21 cellular contexts compared by ENCODE assay signal in genomic region chr9:114467226-114467750, GRCh38.
"Had no signal": no experiment of that assay in that cellular context is flagged by ENCODE, and none has a peak within 500 bp of the region (broad histone marks: within the 10 kb centered on the region; RNA-seq: fewer than 3 reads in every experiment).

No MANE protein-coding gene starts in this region.

- DNase-seq: activated CD4-positive, alpha-beta T cell treated with anti-CD3 and anti-CD28 coated beads, Interleukin-2, amount 10 ng/mL, durations not matched to agents 24 days and 14 days; activated CD8-positive, alpha-beta T cell treated with anti-CD3 and anti-CD28 coated beads for 36 hours; activated effector memory CD4-positive, alpha-beta T cell treated with anti-CD3 and anti-CD28 coated beads, Interleukin-2, amount 50 U/mL, for 16 hours; activated naive CD8-positive, alpha-beta T cell treated with anti-CD3 and anti-CD28 coated beads for 36 hours; activated T-cell treated with anti-CD3 and anti-CD28 coated beads, Interleukin-2, amount 50 U/mL, for 72 hours; amygdala; heart left ventricle; left lung; mammary epithelial cell; mucosa of descending colon; naive B cell; pancreas; small intestine; stimulated activated CD4-positive, alpha-beta T cell treated with anti-CD3 and anti-CD28 coated beads, Interleukin-15, amount 100 ng/mL, for 24 hours; stimulated activated CD4-positive, alpha-beta T cell treated with anti-CD3 and anti-CD28 coated beads, Interleukin-2, amount 100 ng/mL, for 48 hours; substantia nigra; uterus had no signal

- H3K27ac ChIP-seq: heart left ventricle, left lung, neutrophil, right lobe of liver, tibial nerve, uterus had no signal

- H3K9me3 Mint-ChIP-seq: activated CD4-positive, alpha-beta T cell treated with anti-CD3 and anti-CD28 coated beads, Interleukin-2, amount 10 ng/mL, durations not matched to agents 24 days and 14 days; activated CD8-positive, alpha-beta T cell treated with anti-CD3 and anti-CD28 coated beads for 36 hours; activated naive CD8-positive, alpha-beta T cell treated with anti-CD3 and anti-CD28 coated beads for 36 hours; activated T-cell treated with anti-CD3 and anti-CD28 coated beads, Interleukin-2, amount 50 U/mL, for 72 hours; T-helper 1 cell treated with Interleukin-12 subunit alpha and Interleukin-12 subunit beta and Interleukin-4 antibody, amounts not matched to agents 30 μg/mL and 1 μg/mL, for 36 hours had no signal

- H3K27ac Mint-ChIP-seq: activated CD4-positive, alpha-beta T cell treated with anti-CD3 and anti-CD28 coated beads, Interleukin-2, amount 10 ng/mL, durations not matched to agents 24 days and 14 days; activated CD8-positive, alpha-beta T cell treated with anti-CD3 and anti-CD28 coated beads for 36 hours; activated naive CD8-positive, alpha-beta T cell treated with anti-CD3 and anti-CD28 coated beads for 36 hours; activated T-cell treated with anti-CD3 and anti-CD28 coated beads, Interleukin-2, amount 50 U/mL, for 72 hours; T-helper 1 cell treated with Interleukin-12 subunit alpha and Interleukin-12 subunit beta and Interleukin-4 antibody, amounts not matched to agents 30 μg/mL and 1 μg/mL, for 36 hours had no signal

- ATAC-seq: activated CD8-positive, alpha-beta T cell treated with anti-CD3 and anti-CD28 coated beads for 36 hours; activated T-cell treated with anti-CD3 and anti-CD28 coated beads, Interleukin-2, amount 50 U/mL, for 72 hours; heart left ventricle; left lung; mucosa of descending colon had no signal

- H3K36me3 ChIP-seq: heart left ventricle, left lung, neutrophil, pancreas, right lobe of liver, uterus had no signal

- H3K27me3 Mint-ChIP-seq: activated CD4-positive, alpha-beta T cell treated with anti-CD3 and anti-CD28 coated beads, Interleukin-2, amount 10 ng/mL, durations not matched to agents 24 days and 14 days; activated CD8-positive, alpha-beta T cell treated with anti-CD3 and anti-CD28 coated beads for 36 hours; activated naive CD8-positive, alpha-beta T cell treated with anti-CD3 and anti-CD28 coated beads for 36 hours; naive B cell had no signal

- H3K27me3 ChIP-seq: left lung, neutrophil, pancreas, right lobe of liver, tibial nerve, uterus had no signal

- H3K9me3 ChIP-seq: left lung, mucosa of descending colon, neutrophil, pancreas, right lobe of liver, uterus had no signal

- H3K4me3 ChIP-seq: heart left ventricle, left lung, mucosa of descending colon, pancreas, right lobe of liver, tibial nerve, uterus had no signal

- H3K36me3 Mint-ChIP-seq: activated naive CD8-positive, alpha-beta T cell treated with anti-CD3 and anti-CD28 coated beads for 36 hours had no signal

- H3K4me3 Mint-ChIP-seq: activated CD4-positive, alpha-beta T cell treated with anti-CD3 and anti-CD28 coated beads, Interleukin-2, amount 10 ng/mL, durations not matched to agents 24 days and 14 days; activated CD8-positive, alpha-beta T cell treated with anti-CD3 and anti-CD28 coated beads for 36 hours; activated naive CD8-positive, alpha-beta T cell treated with anti-CD3 and anti-CD28 coated beads for 36 hours; activated T-cell treated with anti-CD3 and anti-CD28 coated beads, Interleukin-2, amount 50 U/mL, for 72 hours; T-helper 1 cell treated with Interleukin-12 subunit alpha and Interleukin-12 subunit beta and Interleukin-4 antibody, amounts not matched to agents 30 μg/mL and 1 μg/mL, for 36 hours had no signal

- H3K4me1 ChIP-seq: heart left ventricle, left lung, pancreas, tibial nerve, uterus had no signal
